ENCODE assay signal across 1 cellular context in genomic region chr10:74176380-74177139, GRCh38.
A peak's percentile ranks its signal among the peaks of the same experiment; 100 is the strongest.
TF ChIP-seq lines count a peak whose summit lies in the region.

No MANE protein-coding gene starts in this region.

TF ChIP-seq in K562, 482 proteins besides CTCF, POLR2A, EP300 and RAD21 (continued from another document and continues in another):
- TF ChIP-seq, protein P1, sequence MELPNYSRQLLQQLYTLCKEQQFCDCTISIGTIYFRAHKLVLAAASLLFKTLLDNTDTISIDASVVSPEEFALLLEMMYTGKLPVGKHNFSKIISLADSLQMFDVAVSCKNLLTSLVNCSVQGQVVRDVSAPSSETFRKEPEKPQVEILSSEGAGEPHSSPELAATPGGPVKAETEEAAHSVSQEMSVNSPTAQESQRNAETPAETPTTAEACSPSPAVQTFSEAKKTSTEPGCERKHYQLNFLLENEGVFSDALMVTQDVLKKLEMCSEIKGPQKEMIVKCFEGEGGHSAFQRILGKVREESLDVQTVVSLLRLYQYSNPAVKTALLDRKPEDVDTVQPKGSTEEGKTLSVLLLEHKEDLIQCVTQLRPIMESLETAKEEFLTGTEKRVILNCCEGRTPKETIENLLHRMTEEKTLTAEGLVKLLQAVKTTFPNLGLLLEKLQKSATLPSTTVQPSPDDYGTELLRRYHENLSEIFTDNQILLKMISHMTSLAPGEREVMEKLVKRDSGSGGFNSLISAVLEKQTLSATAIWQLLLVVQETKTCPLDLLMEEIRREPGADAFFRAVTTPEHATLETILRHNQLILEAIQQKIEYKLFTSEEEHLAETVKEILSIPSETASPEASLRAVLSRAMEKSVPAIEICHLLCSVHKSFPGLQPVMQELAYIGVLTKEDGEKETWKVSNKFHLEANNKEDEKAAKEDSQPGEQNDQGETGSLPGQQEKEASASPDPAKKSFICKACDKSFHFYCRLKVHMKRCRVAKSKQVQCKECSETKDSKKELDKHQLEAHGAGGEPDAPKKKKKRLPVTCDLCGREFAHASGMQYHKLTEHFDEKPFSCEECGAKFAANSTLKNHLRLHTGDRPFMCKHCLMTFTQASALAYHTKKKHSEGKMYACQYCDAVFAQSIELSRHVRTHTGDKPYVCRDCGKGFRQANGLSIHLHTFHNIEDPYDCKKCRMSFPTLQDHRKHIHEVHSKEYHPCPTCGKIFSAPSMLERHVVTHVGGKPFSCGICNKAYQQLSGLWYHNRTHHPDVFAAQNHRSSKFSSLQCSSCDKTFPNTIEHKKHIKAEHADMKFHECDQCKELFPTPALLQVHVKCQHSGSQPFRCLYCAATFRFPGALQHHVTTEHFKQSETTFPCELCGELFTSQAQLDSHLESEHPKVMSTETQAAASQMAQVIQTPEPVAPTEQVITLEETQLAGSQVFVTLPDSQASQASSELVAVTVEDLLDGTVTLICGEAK (IDR thresholded peaks at IDR 0.05), result no peak; the same call in 1 of the 2 replicates
- TF ChIP-seq, protein P1 (CRISPR knock-in tag; IDR thresholded peaks at IDR 0.05), result no peak
- TF ChIP-seq ZBTB1 (CRISPR knock-in tag; IDR thresholded peaks at IDR 0.05; ENCODE audit: borderline replicate concordance, low read depth), result peak; percentile 63
- TF ChIP-seq ZSCAN32 (CRISPR knock-in tag; IDR thresholded peaks at IDR 0.05), result no peak
- TF ChIP-seq NELFE (IDR thresholded peaks at IDR 0.05; ENCODE audit: insufficient read depth, insufficient read length), result no peak
- no peak for TF ChIP-seq ARID3A (IDR thresholded peaks at IDR 0.05; ENCODE audit: borderline replicate concordance, low read depth, low read length)
- TF ChIP-seq NCOA1 (IDR thresholded peaks at IDR 0.05; ENCODE audit: low read depth), result peak; percentile 47; the same call in 1 of the 2 replicates
- TF ChIP-seq MLLT1 (IDR thresholded peaks at IDR 0.05), result peak in 1 of 2 experiments; percentile 8; a peak in 1 of 4 replicates
- TF ChIP-seq ZNF785 (CRISPR knock-in tag; IDR thresholded peaks at IDR 0.05), result no peak
- TF ChIP-seq ZNF407 (IDR thresholded peaks at IDR 0.05; ENCODE audit: low read depth), result no peak; the same call in 1 of the 2 replicates
- no peak for TF ChIP-seq ZNF57 (CRISPR knock-in tag; IDR thresholded peaks at IDR 0.05)
- no peak for TF ChIP-seq BDP1 (IDR thresholded peaks at IDR 0.05; ENCODE audit: insufficient read depth, insufficient read length)
- TF ChIP-seq, protein P2, sequence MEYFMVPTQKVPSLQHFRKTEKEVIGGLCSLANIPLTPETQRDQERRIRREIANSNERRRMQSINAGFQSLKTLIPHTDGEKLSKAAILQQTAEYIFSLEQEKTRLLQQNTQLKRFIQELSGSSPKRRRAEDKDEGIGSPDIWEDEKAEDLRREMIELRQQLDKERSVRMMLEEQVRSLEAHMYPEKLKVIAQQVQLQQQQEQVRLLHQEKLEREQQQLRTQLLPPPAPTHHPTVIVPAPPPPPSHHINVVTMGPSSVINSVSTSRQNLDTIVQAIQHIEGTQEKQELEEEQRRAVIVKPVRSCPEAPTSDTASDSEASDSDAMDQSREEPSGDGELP (CRISPR knock-in tag; IDR thresholded peaks at IDR 0.05; ENCODE audit: borderline replicate concordance), result peak; percentile 90
- TF ChIP-seq HMGXB4 (CRISPR knock-in tag; IDR thresholded peaks at IDR 0.05), result peak; percentile 82
- no peak for TF ChIP-seq ZZZ3 (IDR thresholded peaks at IDR 0.05)
- TF ChIP-seq TCF7L2 (IDR thresholded peaks at IDR 0.05; ENCODE audit: low read depth, low read length), result no peak
- TF ChIP-seq ZNF124 (CRISPR knock-in tag; IDR thresholded peaks at IDR 0.05), result no peak
- TF ChIP-seq, protein P3, sequence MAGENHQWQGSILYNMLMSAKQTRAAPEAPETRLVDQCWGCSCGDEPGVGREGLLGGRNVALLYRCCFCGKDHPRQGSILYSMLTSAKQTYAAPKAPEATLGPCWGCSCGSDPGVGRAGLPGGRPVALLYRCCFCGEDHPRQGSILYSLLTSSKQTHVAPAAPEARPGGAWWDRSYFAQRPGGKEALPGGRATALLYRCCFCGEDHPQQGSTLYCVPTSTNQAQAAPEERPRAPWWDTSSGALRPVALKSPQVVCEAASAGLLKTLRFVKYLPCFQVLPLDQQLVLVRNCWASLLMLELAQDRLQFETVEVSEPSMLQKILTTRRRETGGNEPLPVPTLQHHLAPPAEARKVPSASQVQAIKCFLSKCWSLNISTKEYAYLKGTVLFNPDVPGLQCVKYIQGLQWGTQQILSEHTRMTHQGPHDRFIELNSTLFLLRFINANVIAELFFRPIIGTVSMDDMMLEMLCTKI (IDR thresholded peaks at IDR 0.05; ENCODE audit: partially characterized antibody), result no peak
- peak; percentile 49; the same call in 1 of the 2 replicates for TF ChIP-seq SMARCE1 (IDR thresholded peaks at IDR 0.05)
- TF ChIP-seq RAD51 (IDR thresholded peaks at IDR 0.05; ENCODE audit: borderline replicate concordance, low read depth), result peak; percentile 97
- TF ChIP-seq, protein P4, sequence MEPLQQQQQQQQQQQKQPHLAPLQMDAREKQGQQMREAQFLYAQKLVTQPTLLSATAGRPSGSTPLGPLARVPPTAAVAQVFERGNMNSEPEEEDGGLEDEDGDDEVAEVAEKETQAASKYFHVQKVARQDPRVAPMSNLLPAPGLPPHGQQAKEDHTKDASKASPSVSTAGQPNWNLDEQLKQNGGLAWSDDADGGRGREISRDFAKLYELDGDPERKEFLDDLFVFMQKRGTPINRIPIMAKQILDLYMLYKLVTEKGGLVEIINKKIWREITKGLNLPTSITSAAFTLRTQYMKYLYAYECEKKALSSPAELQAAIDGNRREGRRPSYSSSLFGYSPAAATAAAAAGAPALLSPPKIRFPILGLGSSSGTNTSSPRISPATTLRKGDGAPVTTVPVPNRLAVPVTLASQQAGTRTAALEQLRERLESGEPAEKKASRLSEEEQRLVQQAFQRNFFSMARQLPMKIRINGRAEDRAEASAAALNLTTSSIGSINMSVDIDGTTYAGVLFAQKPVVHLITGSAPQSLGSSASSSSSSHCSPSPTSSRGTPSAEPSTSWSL (CRISPR knock-in tag; IDR thresholded peaks at IDR 0.05; ENCODE audit: borderline replicate concordance), result no peak; the same call in 1 of the 2 replicates
- no peak for TF ChIP-seq CBX5 (IDR thresholded peaks at IDR 0.05; ENCODE audit: borderline replicate concordance, low read depth)
- TF ChIP-seq ZKSCAN1 (IDR thresholded peaks at IDR 0.05; ENCODE audit: low read depth, low read length), result no peak; the same call in 1 of the 2 replicates
- no peak for TF ChIP-seq ZNF384 (IDR thresholded peaks at IDR 0.05; ENCODE audit: low read depth, low read length)
- TF ChIP-seq HDAC2 (IDR thresholded peaks at IDR 0.05), result peak; percentile 87
